ENCODE assay signal across 27 cellular contexts in the genomic region with DNA sequence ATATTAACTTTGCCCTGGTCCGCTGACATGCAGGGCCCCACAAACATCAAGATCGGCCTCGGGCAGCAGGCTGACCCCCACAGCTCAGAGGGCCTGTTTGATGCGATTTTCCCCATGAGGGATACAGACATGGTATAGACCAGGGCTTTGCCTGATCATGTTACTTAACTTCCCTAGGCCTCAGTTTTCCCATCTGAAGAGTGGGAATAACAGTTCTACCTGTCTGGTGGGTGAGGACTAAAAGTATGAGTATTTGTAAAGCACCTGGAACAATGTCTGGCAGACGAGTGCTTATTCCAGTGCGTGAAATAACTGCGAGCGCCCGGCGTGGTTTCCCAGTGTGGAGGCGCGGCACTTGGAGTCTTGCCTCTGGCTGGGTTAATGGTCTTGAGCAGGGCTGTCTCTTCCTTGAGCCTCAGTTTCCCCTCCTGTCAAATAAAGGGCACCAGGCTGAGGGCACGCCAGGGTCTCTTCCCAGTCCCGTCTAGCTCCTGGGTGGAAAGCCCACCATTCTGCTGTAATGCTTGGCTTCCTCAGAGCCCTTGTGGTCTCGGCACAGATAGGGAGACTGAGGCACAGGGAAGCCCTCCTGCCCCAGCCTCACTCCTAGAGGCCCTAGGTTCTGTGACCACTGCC. TPM values are rescaled to one million over a fixed set of nuclear protein-coding genes. Genes with fewer than 3 reads are reported as not detected.
"Had no signal": no experiment of that assay in that cellular context is flagged by ENCODE, and none has a peak within 500 bp of the region (broad histone marks: within the 10 kb centered on the region; RNA-seq: fewer than 3 reads in every experiment).

No MANE protein-coding gene starts in this region.

- ATAC-seq: naive thymus-derived CD8-positive, alpha-beta T cell; natural killer cell treated with Interleukin-12 subunit alpha and Interleukin-12 subunit beta and Interleukin-15 and Interleukin-18, amount 100 ng/mL, for 72 hours; pancreas; right cardiac atrium; right lobe of liver; stimulated activated memory B cell treated with anti-CD40 and anti-IgM and Interleukin-4, amounts not matched to agents 10 μg/mL and 1 μg/mL and 100 μg/mL, for 72 hours; stimulated activated naive CD8-positive, alpha-beta T cell treated with anti-CD3 and anti-CD28 coated beads, Interleukin-15, amount 100 ng/mL, for 72 hours; stimulated activated naive CD8-positive, alpha-beta T cell treated with anti-CD3 and anti-CD28 coated beads, Interleukin-15, Interleukin-2, amounts not matched to agents 100 U/mL and 50 U/mL, for 24 hours; upper lobe of right lung had no signal

- DNase-seq: naive B cell; nephron progenitor cell; occipital lobe; right cardiac atrium; sigmoid colon; small intestine; stimulated activated CD4-positive, alpha-beta T cell treated with anti-CD3 and anti-CD28 coated beads, Interleukin-12 subunit alpha, Interleukin-12 subunit beta, amount 100 ng/mL, for 4 hours; stimulated activated CD4-positive, alpha-beta T cell treated with anti-CD3 and anti-CD28 coated beads, Interleukin-1b, Interleukin-23, amount 100 ng/mL, for 48 hours; stimulated activated CD4-positive, alpha-beta T cell treated with anti-CD3 and anti-CD28 coated beads, Interleukin-4, amount 100 ng/mL, for 1 hour; stimulated activated CD4-positive, alpha-beta T cell treated with anti-CD3 and anti-CD28 coated beads, Interleukin-4, amount 100 ng/mL, for 4 hours; stimulated activated CD8-positive, alpha-beta memory T cell treated with anti-CD3 and anti-CD28 coated beads, Interleukin-4, amount 100 ng/mL, for 48 hours; stimulated activated naive CD4-positive, alpha-beta T cell; stimulated activated naive CD8-positive, alpha-beta T cell treated with anti-CD3 and anti-CD28 coated beads, Interleukin-15, amount 100 ng/mL, for 72 hours; stimulated activated naive CD8-positive, alpha-beta T cell treated with anti-CD3 and anti-CD28 coated beads, Interleukin-15, Interleukin-2, amounts not matched to agents 100 U/mL and 50 U/mL, for 24 hours; substantia nigra; testis; tibial artery; transverse colon; upper lobe of right lung; uterus had no signal

- H3K27ac ChIP-seq: pancreas, prostate gland, right lobe of liver, sigmoid colon, suprapubic skin, testis, tibial artery, transverse colon, upper lobe of right lung, uterus had no signal

- H3K9me3 ChIP-seq: pancreas, prostate gland, right lobe of liver, suprapubic skin, testis, transverse colon, upper lobe of right lung, uterus had no signal

- H3K27me3 ChIP-seq: pancreas, right lobe of liver, sigmoid colon, suprapubic skin, testis, tibial artery, transverse colon, upper lobe of right lung, uterus had no signal

- FAIRE-seq: pancreas, small intestine had no signal

- H3K36me3 ChIP-seq: pancreas, prostate gland, uterus had no signal

- H3K4me3 ChIP-seq: pancreas, prostate gland, right lobe of liver, sigmoid colon, suprapubic skin, testis, tibial artery, transverse colon, upper lobe of right lung, uterus had no signal

- H3K4me1 ChIP-seq: pancreas, prostate gland, sigmoid colon, suprapubic skin, testis, tibial artery, transverse colon, upper lobe of right lung, uterus had no signal

RNA-seq across cellular contexts. Expression of gene ASS1, which starts 47.2 kb away (rescaled TPM):
- total RNA-seq: naive thymus-derived CD8-positive, alpha-beta T cell; natural killer cell treated with Interleukin-12 subunit alpha and Interleukin-12 subunit beta and Interleukin-15 and Interleukin-18, amount 100 ng/mL, for 72 hours had no signal
- polyA plus RNA-seq: naive thymus-derived CD8-positive, alpha-beta T cell had no signal
